ENCODE assay signal across 1 cellular context in the genomic region with DNA sequence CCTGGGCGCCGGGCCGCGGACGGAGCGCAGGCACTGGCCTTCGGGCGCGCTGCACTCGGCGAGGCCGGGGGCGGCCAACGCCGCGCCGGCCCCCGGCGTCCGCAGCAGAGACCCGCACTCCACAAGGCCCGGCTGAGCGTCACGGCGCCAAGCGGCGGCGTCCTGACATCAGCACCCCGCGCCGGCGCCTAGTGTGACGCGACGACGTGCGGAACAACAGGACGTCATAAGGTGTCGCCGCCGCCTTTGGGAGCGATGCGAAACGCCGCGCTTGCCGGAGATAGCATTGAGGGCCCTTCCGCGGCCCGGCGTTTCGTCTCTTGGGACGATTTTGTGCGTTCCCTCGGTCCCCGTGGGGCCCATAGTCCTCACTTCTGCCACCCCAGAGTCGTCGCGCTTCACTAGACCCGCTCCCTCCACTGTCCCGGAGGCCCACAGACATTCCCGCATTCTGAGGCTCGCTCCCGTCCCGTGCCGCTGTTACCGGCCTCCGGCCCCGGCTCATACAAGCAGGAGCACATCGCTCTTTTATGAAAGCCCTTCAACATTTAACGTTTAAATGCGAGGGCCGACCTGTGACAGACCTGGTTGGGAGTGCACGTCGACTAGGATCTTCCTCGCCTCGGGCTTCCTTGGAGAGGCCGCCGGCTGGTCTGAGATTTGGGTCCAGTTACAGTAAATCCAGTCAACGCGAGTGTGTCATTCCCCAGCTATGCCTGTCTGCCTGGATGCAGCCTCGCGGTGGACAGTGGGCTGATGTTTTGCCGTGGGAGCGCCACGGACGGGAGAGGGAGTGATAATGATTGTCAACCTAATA.
A peak's percentile ranks its signal among the peaks of the same experiment; 100 is the strongest.
TF ChIP-seq lines count a peak whose summit lies in the region.

A gene (minus strand): TSS at position 143 of the 817 bp plus-strand sequence. CDS start 306 bp downstream, outside the sequence.

TF ChIP-seq in HepG2, 621 proteins besides CTCF, POLR2A, EP300 and RAD21 (continues in another document):
- peak; percentile 14; the same call in 1 of the 2 replicates for TF ChIP-seq ZNF317 (CRISPR knock-in tag; IDR thresholded peaks at IDR 0.05)
- peak; percentile 88 for TF ChIP-seq YEATS2 (CRISPR knock-in tag; IDR thresholded peaks at IDR 0.05; ENCODE audit: borderline replicate concordance)
- TF ChIP-seq, protein P1, sequence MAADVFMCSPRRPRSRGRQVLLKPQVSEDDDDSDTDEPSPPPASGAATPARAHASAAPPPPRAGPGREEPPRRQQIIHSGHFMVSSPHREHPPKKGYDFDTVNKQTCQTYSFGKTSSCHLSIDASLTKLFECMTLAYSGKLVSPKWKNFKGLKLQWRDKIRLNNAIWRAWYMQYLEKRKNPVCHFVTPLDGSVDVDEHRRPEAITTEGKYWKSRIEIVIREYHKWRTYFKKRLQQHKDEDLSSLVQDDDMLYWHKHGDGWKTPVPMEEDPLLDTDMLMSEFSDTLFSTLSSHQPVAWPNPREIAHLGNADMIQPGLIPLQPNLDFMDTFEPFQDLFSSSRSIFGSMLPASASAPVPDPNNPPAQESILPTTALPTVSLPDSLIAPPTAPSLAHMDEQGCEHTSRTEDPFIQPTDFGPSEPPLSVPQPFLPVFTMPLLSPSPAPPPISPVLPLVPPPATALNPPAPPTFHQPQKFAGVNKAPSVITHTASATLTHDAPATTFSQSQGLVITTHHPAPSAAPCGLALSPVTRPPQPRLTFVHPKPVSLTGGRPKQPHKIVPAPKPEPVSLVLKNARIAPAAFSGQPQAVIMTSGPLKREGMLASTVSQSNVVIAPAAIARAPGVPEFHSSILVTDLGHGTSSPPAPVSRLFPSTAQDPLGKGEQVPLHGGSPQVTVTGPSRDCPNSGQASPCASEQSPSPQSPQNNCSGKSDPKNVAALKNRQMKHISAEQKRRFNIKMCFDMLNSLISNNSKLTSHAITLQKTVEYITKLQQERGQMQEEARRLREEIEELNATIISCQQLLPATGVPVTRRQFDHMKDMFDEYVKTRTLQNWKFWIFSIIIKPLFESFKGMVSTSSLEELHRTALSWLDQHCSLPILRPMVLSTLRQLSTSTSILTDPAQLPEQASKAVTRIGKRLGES (CRISPR knock-in tag; IDR thresholded peaks at IDR 0.05; ENCODE audit: borderline replicate concordance), result no peak
- peak; percentile 94 for TF ChIP-seq THAP11 (CRISPR knock-in tag; IDR thresholded peaks at IDR 0.05)
- TF ChIP-seq, protein P2, sequence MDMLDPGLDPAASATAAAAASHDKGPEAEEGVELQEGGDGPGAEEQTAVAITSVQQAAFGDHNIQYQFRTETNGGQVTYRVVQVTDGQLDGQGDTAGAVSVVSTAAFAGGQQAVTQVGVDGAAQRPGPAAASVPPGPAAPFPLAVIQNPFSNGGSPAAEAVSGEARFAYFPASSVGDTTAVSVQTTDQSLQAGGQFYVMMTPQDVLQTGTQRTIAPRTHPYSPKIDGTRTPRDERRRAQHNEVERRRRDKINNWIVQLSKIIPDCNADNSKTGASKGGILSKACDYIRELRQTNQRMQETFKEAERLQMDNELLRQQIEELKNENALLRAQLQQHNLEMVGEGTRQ (IDR thresholded peaks at IDR 0.05; ENCODE audit: low read depth, low read length), result no peak
- TF ChIP-seq, protein P2 (CRISPR knock-in tag; IDR thresholded peaks at IDR 0.05; ENCODE audit: borderline replicate concordance), result no peak
- TF ChIP-seq ZNF614 (CRISPR knock-in tag; IDR thresholded peaks at IDR 0.05; ENCODE audit: borderline replicate concordance), result peak; percentile 56; the same call in 1 of the 2 replicates
- TF ChIP-seq ARNT2 (CRISPR knock-in tag; IDR thresholded peaks at IDR 0.05; ENCODE audit: low read depth), result 0 out of 2 replicates have a peak, but pooled peaks have one; percentile 18
- TF ChIP-seq, protein P3, sequence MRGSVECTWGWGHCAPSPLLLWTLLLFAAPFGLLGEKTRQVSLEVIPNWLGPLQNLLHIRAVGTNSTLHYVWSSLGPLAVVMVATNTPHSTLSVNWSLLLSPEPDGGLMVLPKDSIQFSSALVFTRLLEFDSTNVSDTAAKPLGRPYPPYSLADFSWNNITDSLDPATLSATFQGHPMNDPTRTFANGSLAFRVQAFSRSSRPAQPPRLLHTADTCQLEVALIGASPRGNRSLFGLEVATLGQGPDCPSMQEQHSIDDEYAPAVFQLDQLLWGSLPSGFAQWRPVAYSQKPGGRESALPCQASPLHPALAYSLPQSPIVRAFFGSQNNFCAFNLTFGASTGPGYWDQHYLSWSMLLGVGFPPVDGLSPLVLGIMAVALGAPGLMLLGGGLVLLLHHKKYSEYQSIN (CRISPR knock-in tag; IDR thresholded peaks at IDR 0.05; ENCODE audit: borderline replicate concordance), result no peak
- TF ChIP-seq ZNF766 (CRISPR knock-in tag; IDR thresholded peaks at IDR 0.05; ENCODE audit: borderline replicate concordance), result no peak; the same call in 1 of the 2 replicates
- TF ChIP-seq ZFP36 (IDR thresholded peaks at IDR 0.05; ENCODE audit: borderline replicate concordance, low read depth, low read length, partially characterized antibody), result no peak
- TF ChIP-seq, protein P4, sequence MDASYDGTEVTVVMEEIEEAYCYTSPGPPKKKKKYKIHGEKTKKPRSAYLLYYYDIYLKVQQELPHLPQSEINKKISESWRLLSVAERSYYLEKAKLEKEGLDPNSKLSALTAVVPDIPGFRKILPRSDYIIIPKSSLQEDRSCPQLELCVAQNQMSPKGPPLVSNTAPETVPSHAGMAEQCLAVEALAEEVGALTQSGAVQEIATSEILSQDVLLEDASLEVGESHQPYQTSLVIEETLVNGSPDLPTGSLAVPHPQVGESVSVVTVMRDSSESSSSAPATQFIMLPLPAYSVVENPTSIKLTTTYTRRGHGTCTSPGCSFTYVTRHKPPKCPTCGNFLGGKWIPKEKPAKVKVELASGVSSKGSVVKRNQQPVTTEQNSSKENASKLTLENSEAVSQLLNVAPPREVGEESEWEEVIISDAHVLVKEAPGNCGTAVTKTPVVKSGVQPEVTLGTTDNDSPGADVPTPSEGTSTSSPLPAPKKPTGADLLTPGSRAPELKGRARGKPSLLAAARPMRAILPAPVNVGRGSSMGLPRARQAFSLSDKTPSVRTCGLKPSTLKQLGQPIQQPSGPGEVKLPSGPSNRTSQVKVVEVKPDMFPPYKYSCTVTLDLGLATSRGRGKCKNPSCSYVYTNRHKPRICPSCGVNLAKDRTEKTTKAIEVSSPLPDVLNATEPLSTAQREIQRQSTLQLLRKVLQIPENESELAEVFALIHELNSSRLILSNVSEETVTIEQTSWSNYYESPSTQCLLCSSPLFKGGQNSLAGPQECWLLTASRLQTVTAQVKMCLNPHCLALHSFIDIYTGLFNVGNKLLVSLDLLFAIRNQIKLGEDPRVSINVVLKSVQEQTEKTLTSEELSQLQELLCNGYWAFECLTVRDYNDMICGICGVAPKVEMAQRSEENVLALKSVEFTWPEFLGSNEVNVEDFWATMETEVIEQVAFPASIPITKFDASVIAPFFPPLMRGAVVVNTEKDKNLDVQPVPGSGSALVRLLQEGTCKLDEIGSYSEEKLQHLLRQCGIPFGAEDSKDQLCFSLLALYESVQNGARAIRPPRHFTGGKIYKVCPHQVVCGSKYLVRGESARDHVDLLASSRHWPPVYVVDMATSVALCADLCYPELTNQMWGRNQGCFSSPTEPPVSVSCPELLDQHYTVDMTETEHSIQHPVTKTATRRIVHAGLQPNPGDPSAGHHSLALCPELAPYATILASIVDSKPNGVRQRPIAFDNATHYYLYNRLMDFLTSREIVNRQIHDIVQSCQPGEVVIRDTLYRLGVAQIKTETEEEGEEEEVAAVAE (CRISPR knock-in tag; IDR thresholded peaks at IDR 0.05; ENCODE audit: borderline replicate concordance), result peak; percentile 31; the same call in 1 of the 2 replicates
- TF ChIP-seq ARID2 (CRISPR knock-in tag; IDR thresholded peaks at IDR 0.05; ENCODE audit: borderline replicate concordance), result no peak
- peak; percentile 22; the same call in 1 of the 2 replicates for TF ChIP-seq CAMTA2 (CRISPR knock-in tag; IDR thresholded peaks at IDR 0.05; ENCODE audit: borderline replicate concordance)
- peak; percentile 45; the same call in 1 of the 2 replicates for TF ChIP-seq ZNF777 (CRISPR knock-in tag; IDR thresholded peaks at IDR 0.05)
- TF ChIP-seq FOSL2 (CRISPR knock-in tag; IDR thresholded peaks at IDR 0.05), result peak; percentile 60
- TF ChIP-seq, protein P5, sequence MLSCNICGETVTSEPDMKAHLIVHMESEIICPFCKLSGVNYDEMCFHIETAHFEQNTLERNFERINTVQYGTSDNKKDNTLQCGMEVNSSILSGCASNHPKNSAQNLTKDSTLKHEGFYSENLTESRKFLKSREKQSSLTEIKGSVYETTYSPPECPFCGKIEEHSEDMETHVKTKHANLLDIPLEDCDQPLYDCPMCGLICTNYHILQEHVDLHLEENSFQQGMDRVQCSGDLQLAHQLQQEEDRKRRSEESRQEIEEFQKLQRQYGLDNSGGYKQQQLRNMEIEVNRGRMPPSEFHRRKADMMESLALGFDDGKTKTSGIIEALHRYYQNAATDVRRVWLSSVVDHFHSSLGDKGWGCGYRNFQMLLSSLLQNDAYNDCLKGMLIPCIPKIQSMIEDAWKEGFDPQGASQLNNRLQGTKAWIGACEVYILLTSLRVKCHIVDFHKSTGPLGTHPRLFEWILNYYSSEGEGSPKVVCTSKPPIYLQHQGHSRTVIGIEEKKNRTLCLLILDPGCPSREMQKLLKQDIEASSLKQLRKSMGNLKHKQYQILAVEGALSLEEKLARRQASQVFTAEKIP (CRISPR knock-in tag; IDR thresholded peaks at IDR 0.05; ENCODE audit: borderline replicate concordance), result no peak
- TF ChIP-seq, protein P6, sequence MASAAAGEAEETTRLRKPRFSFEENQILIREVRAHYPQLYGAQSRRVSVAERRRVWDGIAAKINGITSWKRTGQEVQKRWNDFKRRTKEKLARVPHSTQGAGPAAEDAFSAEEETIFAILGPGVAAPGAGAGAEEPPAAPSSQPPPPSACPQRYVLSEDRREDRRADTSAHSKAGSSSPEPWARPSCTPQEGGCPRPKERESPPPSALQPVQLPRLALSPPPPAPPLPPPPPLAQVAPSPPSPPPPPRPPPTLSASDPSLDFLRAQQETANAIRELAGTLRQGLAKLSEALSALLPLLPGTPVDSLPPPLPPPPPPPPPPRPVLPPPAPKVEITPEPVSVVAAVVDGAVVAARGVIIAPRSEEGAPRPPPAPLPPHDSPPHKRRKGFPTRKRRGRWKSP (CRISPR knock-in tag; IDR thresholded peaks at IDR 0.05), result no peak
- TF ChIP-seq, protein P7, sequence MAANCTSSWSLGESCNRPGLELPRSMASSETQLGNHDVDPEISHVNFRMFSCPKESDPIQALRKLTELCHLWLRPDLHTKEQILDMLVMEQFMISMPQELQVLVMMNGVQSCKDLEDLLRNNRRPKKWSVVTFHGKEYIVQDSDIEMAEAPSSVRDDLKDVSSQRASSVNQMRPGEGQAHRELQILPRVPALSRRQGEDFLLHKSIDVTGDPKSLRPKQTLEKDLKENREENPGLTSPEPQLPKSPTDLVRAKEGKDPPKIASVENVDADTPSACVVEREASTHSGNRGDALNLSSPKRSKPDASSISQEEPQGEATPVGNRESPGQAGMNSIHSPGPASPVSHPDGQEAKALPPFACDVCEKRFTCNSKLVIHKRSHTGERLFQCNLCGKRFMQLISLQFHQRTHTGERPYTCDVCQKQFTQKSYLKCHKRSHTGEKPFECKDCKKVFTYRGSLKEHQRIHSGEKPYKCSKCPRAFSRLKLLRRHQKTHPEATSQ (CRISPR knock-in tag; IDR thresholded peaks at IDR 0.05; ENCODE audit: borderline replicate concordance), result no peak
- peak; percentile 23 for TF ChIP-seq ZSCAN25 (CRISPR knock-in tag; IDR thresholded peaks at IDR 0.05)
- TF ChIP-seq NR2F6 (IDR thresholded peaks at IDR 0.05), result no peak
- TF ChIP-seq NR2F6 (CRISPR knock-in tag; IDR thresholded peaks at IDR 0.05), result 0 out of 2 replicates have a peak, but pooled peaks have one; percentile 15
- TF ChIP-seq ZBTB38 (CRISPR knock-in tag; IDR thresholded peaks at IDR 0.05), result peak; percentile 28; the same call in 1 of the 2 replicates
- no peak for TF ChIP-seq GLI4 (CRISPR knock-in tag; IDR thresholded peaks at IDR 0.05; ENCODE audit: borderline replicate concordance)
- no peak for TF ChIP-seq EHMT2 (IDR thresholded peaks at IDR 0.05; ENCODE audit: borderline replicate concordance, low read depth, low read length)
- TF ChIP-seq, protein P8, sequence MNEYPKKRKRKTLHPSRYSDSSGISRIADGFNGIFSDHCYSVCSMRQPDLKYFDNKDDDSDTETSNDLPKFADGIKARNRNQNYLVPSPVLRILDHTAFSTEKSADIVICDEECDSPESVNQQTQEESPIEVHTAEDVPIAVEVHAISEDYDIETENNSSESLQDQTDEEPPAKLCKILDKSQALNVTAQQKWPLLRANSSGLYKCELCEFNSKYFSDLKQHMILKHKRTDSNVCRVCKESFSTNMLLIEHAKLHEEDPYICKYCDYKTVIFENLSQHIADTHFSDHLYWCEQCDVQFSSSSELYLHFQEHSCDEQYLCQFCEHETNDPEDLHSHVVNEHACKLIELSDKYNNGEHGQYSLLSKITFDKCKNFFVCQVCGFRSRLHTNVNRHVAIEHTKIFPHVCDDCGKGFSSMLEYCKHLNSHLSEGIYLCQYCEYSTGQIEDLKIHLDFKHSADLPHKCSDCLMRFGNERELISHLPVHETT (CRISPR knock-in tag; conservative IDR thresholded peaks at IDR 0.05), result peak; percentile 59; the same call in 1 of the 2 replicates
- peak; percentile 63; the same call in 1 of the 2 replicates for TF ChIP-seq ZNF143 (CRISPR knock-in tag; IDR thresholded peaks at IDR 0.05)
- TF ChIP-seq GTF3A (CRISPR knock-in tag; conservative IDR thresholded peaks at IDR 0.05), result no peak
- TF ChIP-seq ZNF383 (CRISPR knock-in tag; IDR thresholded peaks at IDR 0.05; ENCODE audit: borderline replicate concordance), result no peak
- TF ChIP-seq SAP130 (CRISPR knock-in tag; IDR thresholded peaks at IDR 0.05; ENCODE audit: low read depth), result peak; percentile 90
- TF ChIP-seq YY1 (IDR thresholded peaks at IDR 0.05; ENCODE audit: insufficient read depth, insufficient replicate concordance, low read depth, low read length), result peak; percentile 79
- TF ChIP-seq ZZZ3 (CRISPR knock-in tag; IDR thresholded peaks at IDR 0.05; ENCODE audit: borderline replicate concordance), result no peak
